Comparison of ENCODE assay signal across 20 cellular contexts in the genomic region with DNA sequence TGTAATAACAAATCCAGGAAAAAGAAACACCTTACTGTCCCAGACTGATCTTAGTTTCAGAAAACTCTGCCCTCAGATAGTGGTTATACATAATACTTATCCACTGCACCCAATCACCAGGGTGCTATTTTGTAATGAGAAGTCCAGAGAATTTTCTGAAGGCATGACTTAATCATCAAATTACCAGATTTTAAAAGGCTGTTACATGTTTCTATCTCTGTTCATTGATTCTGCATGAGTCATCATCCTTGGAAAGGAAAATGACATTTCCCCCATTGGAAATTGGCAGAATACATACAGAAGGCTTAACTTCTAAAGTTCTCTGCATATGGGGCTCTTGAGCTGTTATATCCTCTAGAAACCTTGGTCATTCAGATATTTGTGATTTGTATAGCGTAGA.
DNase-seq lines count a peak whose midpoint lies in the region; ATAC-seq, FAIRE-seq and TF ChIP-seq lines count a peak whose summit lies in the region.
"Had no signal": no experiment of that assay in that cellular context is flagged by ENCODE, and none has a peak within 500 bp of the region (broad histone marks: within the 10 kb centered on the region; RNA-seq: fewer than 3 reads in every experiment).

No MANE protein-coding gene starts in this region.

- no peaks in the 10 kb centered on the region for H3K4me1 ChIP-seq in breast epithelium

- no peaks in the 10 kb centered on the region for H3K9me3 ChIP-seq in breast epithelium
- H3K9me3 ChIP-seq in T-helper 17 cell (ENCODE audit: control insufficient read depth, low read length, poor library complexity, severe bottlenecking): no peaks in the 10 kb centered on the region
- H3K9me3 ChIP-seq: esophagus squamous epithelium, psoas muscle, thoracic aorta had no signal

- POLR2A ChIA-PET in MCF 10A (lab: Yijun Ruan, JAX): no interaction called here

- intact Hi-C loops in MCF 10A (cut with micrococcal nuclease): no loop called here
- intact Hi-C loops in breast epithelium (cut with DNase I; ENCODE audit: low total_unique reads): no loop called here

- no peaks in the 10 kb centered on the region for H3K9me3 Mint-ChIP-seq in MCF 10A (ENCODE audit: unreplicated experiment)
- H3K9me3 Mint-ChIP-seq: GM23338 had no signal

- H3K4me3 Mint-ChIP-seq in MCF 10A (ENCODE audit: unreplicated experiment) (no peak overlapping the region), T-helper 17 cell (no peak overlapping the region)
- H3K4me3 Mint-ChIP-seq: activated CD4-positive, alpha-beta T cell treated with anti-CD3 and anti-CD28 coated beads, Interleukin-2, amount 10 ng/mL, durations not matched to agents 24 days and 14 days; brain; GM23338 had no signal

- DNase-seq in MCF 10A (ENCODE audit: unreplicated experiment): peak; percentile 27
- no peak for DNase-seq in breast epithelium (ENCODE audit: low spot score in 2 of 2)
- DNase-seq in brain microvascular endothelial cell: peak; percentile 6
- peak; percentile 42 to 74 for DNase-seq in foreskin fibroblast
- no peak for DNase-seq in activated naive CD4-positive, alpha-beta T cell treated with Interleukin-2 at 50 U/mL for 16 hours
- no peak for DNase-seq in OCI-M1 (lab: John Stamatoyannopoulos, UW)
- DNase-seq in D721Med (ENCODE audit: insufficient read length, low spot score): no peak
- no peak for DNase-seq in T-helper 17 cell
- DNase-seq: activated CD4-positive, alpha-beta T cell treated with anti-CD3 and anti-CD28 coated beads, Interleukin-2, amount 10 ng/mL, durations not matched to agents 24 days and 14 days; C1 segment of cervical spinal cord; DMS 273 treated with DMSO at 0.1 percent for 48 hours; esophagus squamous epithelium; hypothalamus; NCI-H1436 treated with DMSO at 0.1 percent for 48 hours; NK-92 treated with Interleukin-12 subunit alpha and Interleukin-12 subunit beta, amount 100 ng/mL, for 24 hours; psoas muscle had no signal

- in situ Hi-C loops in brain microvascular endothelial cell (cut with HindIII; ENCODE audit: low pct_ligation_motif_present, low sequenced_read_pairs): no loop called here

- H3K27me3 Mint-ChIP-seq in MCF 10A (ENCODE audit: insufficient read depth, unreplicated experiment): no peaks in the 10 kb centered on the region
- H3K27me3 Mint-ChIP-seq in T-helper 17 cell: no peaks in the 10 kb centered on the region
- H3K27me3 Mint-ChIP-seq: activated CD4-positive, alpha-beta T cell treated with anti-CD3 and anti-CD28 coated beads, Interleukin-2, amount 10 ng/mL, durations not matched to agents 24 days and 14 days; brain had no signal

- H3K27ac ChIP-seq in breast epithelium: no peak overlapping the region
- no peak overlapping the region for H3K27ac ChIP-seq in brain microvascular endothelial cell
- H3K27ac ChIP-seq: esophagus squamous epithelium, psoas muscle, thoracic aorta had no signal

- BruUV-seq in MCF 10A (replicated peaks; lab: Mats Ljungman, UMichigan): no TSS peak

- ATAC-seq in T-helper 17 cell: no peak
- ATAC-seq: GM23338 had no signal

- H3K36me3 ChIP-seq in breast epithelium (no peaks in the 10 kb centered on the region), brain microvascular endothelial cell (replicated peaks) (no peaks in the 10 kb centered on the region)
- H3K36me3 ChIP-seq: esophagus squamous epithelium, thoracic aorta had no signal

- H3K4me1 Mint-ChIP-seq in MCF 10A (ENCODE audit: insufficient read depth, unreplicated experiment) (peaks cover 30% of the 10 kb centered on the region), T-helper 17 cell (no peaks in the 10 kb centered on the region)
- H3K4me1 Mint-ChIP-seq: activated CD4-positive, alpha-beta T cell treated with anti-CD3 and anti-CD28 coated beads, Interleukin-2, amount 10 ng/mL, durations not matched to agents 24 days and 14 days had no signal

- H3K27ac Mint-ChIP-seq in MCF 10A (ENCODE audit: low read depth, unreplicated experiment) (no peak overlapping the region), T-helper 17 cell (no peak overlapping the region)
- H3K27ac Mint-ChIP-seq: activated CD4-positive, alpha-beta T cell treated with anti-CD3 and anti-CD28 coated beads, Interleukin-2, amount 10 ng/mL, durations not matched to agents 24 days and 14 days; brain; GM23338 had no signal

- FAIRE-seq in D721Med (lab: Jason Lieb, UNC): no peak
- FAIRE-seq: TTC549 had no signal

- H3K4me3 ChIP-seq in breast epithelium (no peak overlapping the region), brain microvascular endothelial cell (ENCODE audit: low read depth, low read length) (no peak overlapping the region), foreskin fibroblast (ENCODE audit: low read depth in 1 of 2, low read length in 2 of 2) (no peak overlapping the region)
- H3K4me3 ChIP-seq: esophagus squamous epithelium, GM23338, psoas muscle, thoracic aorta had no signal

- no peak for TF ChIP-seq POLR2A in breast epithelium (IDR thresholded peaks at IDR 0.05)

- TF ChIP-seq CTCF in MCF 10A (IDR thresholded peaks at IDR 0.05; ENCODE audit: unreplicated experiment): no peak
- no peak for TF ChIP-seq CTCF in breast epithelium (IDR thresholded peaks at IDR 0.05)
- no peak for TF ChIP-seq CTCF in brain microvascular endothelial cell (IDR thresholded peaks at IDR 0.05; ENCODE audit: low read depth, low read length, missing control alignments)
- TF ChIP-seq CTCF in foreskin fibroblast (IDR thresholded peaks at IDR 0.05; ENCODE audit: low read depth, low read length): no peak
- no peak for TF ChIP-seq CTCF in D721Med (IDR thresholded peaks at IDR 0.05; ENCODE audit: insufficient read depth, missing control alignments)

- H3K36me3 Mint-ChIP-seq in MCF 10A (ENCODE audit: insufficient read depth, unreplicated experiment): no peaks in the 10 kb centered on the region
- H3K36me3 Mint-ChIP-seq in T-helper 17 cell (ENCODE audit: low read depth): no peaks in the 10 kb centered on the region
- H3K36me3 Mint-ChIP-seq: brain had no signal

- H3K27me3 ChIP-seq in breast epithelium (no peaks in the 10 kb centered on the region), brain microvascular endothelial cell (replicated peaks) (no peaks in the 10 kb centered on the region)
- H3K27me3 ChIP-seq: esophagus squamous epithelium had no signal

- CTCF ChIA-PET in MCF 10A (lab: Yijun Ruan, JAX): no interaction called here

Comparison
In these comparisons a context has a peak if more than half of its experiments do, and no peak if none do; other contexts are left out.
1. DNase-seq: peak in MCF 10A (single experiment), brain microvascular endothelial cell (single experiment) and foreskin fibroblast (2 of 2); none in breast epithelium (0 of 2), activated naive CD4-positive, alpha-beta T cell treated with Interleukin-2 at 50 U/mL for 16 hours (single experiment), OCI-M1 (single experiment), D721Med (single experiment) and T-helper 17 cell (0 of 3).